Comparison of ENCODE assay signal across 33 cellular contexts in genomic region chr1:228513244-228513900, GRCh38. TPM values are rescaled to one million over a fixed set of nuclear protein-coding genes. Genes with fewer than 3 reads are reported as not detected.
DNase-seq lines count a peak whose midpoint lies in the region; ATAC-seq, FAIRE-seq and TF ChIP-seq lines count a peak whose summit lies in the region.
"Had no signal": no experiment of that assay in that cellular context is flagged by ENCODE, and none has a peak within 500 bp of the region (broad histone marks: within the 10 kb centered on the region; RNA-seq: fewer than 3 reads in every experiment).

No MANE protein-coding gene starts in this region.

- H2AK9ac ChIP-seq in IMR-90 (replicated peaks; ENCODE audit: low read depth, low read length, poor library complexity): no peak overlapping the region

- H3K14ac ChIP-seq in IMR-90 (replicated peaks; ENCODE audit: low read depth, low read length): no peak overlapping the region

- H3K9me3 Mint-ChIP-seq in CD4-positive, alpha-beta memory T cell: no peaks in the 10 kb centered on the region
- no peaks in the 10 kb centered on the region for H3K9me3 Mint-ChIP-seq in natural killer cell
- H3K9me3 Mint-ChIP-seq: activated T-cell treated with anti-CD3 and anti-CD28 coated beads, Interleukin-2, amount 50 U/mL, for 24 hours; memory B cell; stimulated activated naive CD8-positive, alpha-beta T cell treated with anti-CD3 and anti-CD28 coated beads, Interleukin-15, amount 100 ng/mL, for 72 hours; T-helper 1 cell treated with Interleukin-12 subunit alpha and Interleukin-12 subunit beta and Interleukin-4 antibody, amounts not matched to agents 30 μg/mL and 1 μg/mL, for 36 hours had no signal

- dilution Hi-C loops in IMR-90 (cut with HindIII; ENCODE audit: low sequenced_read_pairs, unreplicated experiment): no loop called here

- no peaks in the 10 kb centered on the region for H4K20me1 ChIP-seq in IMR-90 (ENCODE audit: insufficient read depth, low read length)
- H4K20me1 ChIP-seq in K562 (replicated peaks; ENCODE audit: control insufficient read depth, insufficient read depth, low read length): no peaks in the 10 kb centered on the region

- H3K4me2 ChIP-seq in IMR-90 (ENCODE audit: low read depth, low read length) (no peak overlapping the region), K562 (ENCODE audit: insufficient read depth, low read length) (peak overlapping the region; percentile 71)
- H3K4me2 ChIP-seq: KMS-11, PC-9, SK-N-SH had no signal

- FAIRE-seq in K562 (lab: Jason Lieb, UNC): peak; percentile 96
- FAIRE-seq: TTC549 had no signal

- no peak overlapping the region for H3K4ac ChIP-seq in IMR-90 (ENCODE audit: low read depth, low read length)

- TF ChIP-seq RAD21 in IMR-90 (IDR thresholded peaks at IDR 0.05; ENCODE audit: low read length) (no peak), K562 (CRISPR knock-in tag; conservative IDR thresholded peaks at IDR 0.05 in 1 of 2, IDR thresholded peaks at IDR 0.05 in 1 of 2) (peak in 1 of 2 experiments; percentile 46; a peak in 3 of 4 replicates)

- no peak overlapping the region for H4K8ac ChIP-seq in IMR-90 (ENCODE audit: low read depth in 2 of 2, low read length in 2 of 2)

- peaks cover 12 to 14% of the 10 kb centered on the region in 2 donors for H3K27me3 Mint-ChIP-seq in CD4-positive, alpha-beta memory T cell
- H3K27me3 Mint-ChIP-seq in natural killer cell (ENCODE audit: low read depth in 2 of 2): peaks cover 15 to 33% of the 10 kb centered on the region in 2 donors
- H3K27me3 Mint-ChIP-seq: activated T-cell treated with anti-CD3 and anti-CD28 coated beads, Interleukin-2, amount 50 U/mL, for 24 hours had no signal

- in situ Hi-C loops in IMR-90 (cut with MboI; ENCODE audit: low sequenced_read_pairs): no loop called here
- in situ Hi-C loops in K562 (cut with MboI): loop anchor here (5.0 to 10.0 kb wide), 3 partner anchors 51 to 289 kb away; no protein-coding TSS in a partner anchor

- BruUV-seq in IMR-90 (replicated peaks; lab: Mats Ljungman, UMichigan): no TSS peak
- BruUV-seq in K562 (replicated peaks; lab: Mats Ljungman, UMichigan): no TSS peak

- H3K36me3 Mint-ChIP-seq in CD4-positive, alpha-beta memory T cell: no peaks in the 10 kb centered on the region
- no peaks in the 10 kb centered on the region for H3K36me3 Mint-ChIP-seq in natural killer cell
- H3K36me3 Mint-ChIP-seq: activated naive CD8-positive, alpha-beta T cell treated with anti-CD3 and anti-CD28 coated beads, Interleukin-2, amount 10 ng/mL, durations not matched to agents 7 days and 5 days had no signal

- H3K27me3 ChIP-seq in CD4-positive, alpha-beta memory T cell (ENCODE audit: insufficient read depth, low read length): no peaks in the 10 kb centered on the region
- peaks cover 46% of the 10 kb centered on the region for H3K27me3 ChIP-seq in IMR-90 (ENCODE audit: control insufficient read depth, insufficient read depth, low read length)
- H3K27me3 ChIP-seq in K562 (ENCODE audit: control insufficient read depth in 2 of 2, insufficient read depth in 2 of 2, low read length in 2 of 2): no peaks in the 10 kb centered on the region
- H3K27me3 ChIP-seq in psoas muscle (ENCODE audit: insufficient read depth in 3 of 3, low read length in 2 of 3): no peaks in the 10 kb centered on the region
- H3K27me3 ChIP-seq: ascending aorta, uterus had no signal

- H2BK20ac ChIP-seq in IMR-90 (ENCODE audit: low read depth, low read length): no peak overlapping the region

- H4K91ac ChIP-seq in IMR-90 (ENCODE audit: insufficient read depth, low read depth, low read length): no peak overlapping the region

- no peak for TF ChIP-seq CTCF in IMR-90 (conservative IDR thresholded peaks at IDR 0.05; ENCODE audit: low read depth, low read length)
- peak in 1 of 3 experiments; percentile 0; a peak in 1 of 6 replicates for TF ChIP-seq CTCF in K562 (IDR thresholded peaks at IDR 0.05 in 2 of 3, conservative IDR thresholded peaks at IDR 0.05 in 1 of 3; ENCODE audit: insufficient read depth in 2 of 3, low read depth in 1 of 3, low read length in 3 of 3)
- no peak for TF ChIP-seq CTCF in psoas muscle (IDR thresholded peaks at IDR 0.05)
- no peak for TF ChIP-seq CTCF in natural killer cell (IDR thresholded peaks at IDR 0.05)

- POLR2A ChIA-PET in CD4-positive, alpha-beta memory T cell (lab: Charles Lee; ENCODE audit: partially characterized antibody): no interaction called here
- POLR2A ChIA-PET in IMR-90 (lab: Charles Lee; ENCODE audit: unreplicated experiment) (no interaction called here), K562 (lab: Yijun Ruan, JAX) (interaction anchor here (0.6 to 4.9 kb wide), 9 partner anchors 9 to 110 kb away, joined by 3 to 52 read pairs (median 3); a partner anchor contains a TSS)

- no peak overlapping the region for H3K18ac ChIP-seq in IMR-90 (ENCODE audit: low read depth, low read length)

- intact Hi-C loops in CD4-positive, alpha-beta memory T cell (cut with micrococcal nuclease): no loop called here
- intact Hi-C loops in IMR-90 (cut with micrococcal nuclease): no loop called here
- intact Hi-C loops in K562 (cut with micrococcal nuclease): loop anchor here (1.0 kb wide), 2 partner anchors 41 to 56 kb away; a partner anchor contains a TSS
- intact Hi-C loops in psoas muscle (cut with DNase I): no loop called here
- intact Hi-C loops in natural killer cell (cut with micrococcal nuclease): no loop called here

- no peak for TF ChIP-seq POLR2A in IMR-90 (IDR thresholded peaks at IDR 0.05; ENCODE audit: low read depth, low read length)
- no peak for TF ChIP-seq POLR2A in K562 (conservative IDR thresholded peaks at IDR 0.05)

- no peak overlapping the region for H4K5ac ChIP-seq in IMR-90 (ENCODE audit: low read depth, low read length)

- no peak overlapping the region for H3K56ac ChIP-seq in IMR-90 (ENCODE audit: extremely low read depth, insufficient read depth, low read length)

- no peak for ATAC-seq in IMR-90 (ENCODE audit: low read depth)
- peak; percentile 91 for ATAC-seq in K562
- peak; percentile 30 to 84 (median 58) for ATAC-seq in psoas muscle
- no peak for ATAC-seq in natural killer cell
- ATAC-seq: right cardiac atrium had no signal

- H3K4me3 Mint-ChIP-seq in CD4-positive, alpha-beta memory T cell: peak overlapping the region in 1 of 8 donors; percentile 24
- H3K4me3 Mint-ChIP-seq in natural killer cell: no peak overlapping the region
- H3K4me3 Mint-ChIP-seq: activated T-cell treated with anti-CD3 and anti-CD28 coated beads, Interleukin-2, amount 50 U/mL, for 24 hours; B cell; memory B cell; stimulated activated naive CD8-positive, alpha-beta T cell treated with anti-CD3 and anti-CD28 coated beads, Interleukin-15, amount 100 ng/mL, for 72 hours; T-helper 1 cell treated with Interleukin-12 subunit alpha and Interleukin-12 subunit beta and Interleukin-4 antibody, amounts not matched to agents 30 μg/mL and 1 μg/mL, for 36 hours had no signal

- H3K4me3 ChIP-seq in CD4-positive, alpha-beta memory T cell (ENCODE audit: low read length in 2 of 2): no peak overlapping the region
- no peak overlapping the region for H3K4me3 ChIP-seq in IMR-90 (ENCODE audit: insufficient read depth, low read depth, low read length)
- no peak overlapping the region for H3K4me3 ChIP-seq in K562
- no peak overlapping the region for H3K4me3 ChIP-seq in psoas muscle
- H3K4me3 ChIP-seq: ascending aorta, cardiac muscle cell, colonic mucosa, PC-9, thoracic aorta, uterus had no signal

- no peaks in the 10 kb centered on the region for H3K36me3 ChIP-seq in CD4-positive, alpha-beta memory T cell (ENCODE audit: insufficient read depth, low read length)
- no peaks in the 10 kb centered on the region for H3K36me3 ChIP-seq in IMR-90 (ENCODE audit: control insufficient read depth, insufficient read depth, low read length)
- no peaks in the 10 kb centered on the region for H3K36me3 ChIP-seq in K562 (ENCODE audit: control insufficient read depth, insufficient read depth, low read length)
- no peaks in the 10 kb centered on the region for H3K36me3 ChIP-seq in psoas muscle (ENCODE audit: insufficient read depth in 1 of 2, low read depth in 1 of 2)
- H3K36me3 ChIP-seq: ascending aorta, cardiac muscle cell, colonic mucosa, thoracic aorta, uterus had no signal

- H3K9me3 ChIP-seq in CD4-positive, alpha-beta memory T cell (ENCODE audit: control insufficient read depth in 1 of 2, low read length in 2 of 2): no peaks in the 10 kb centered on the region
- H3K9me3 ChIP-seq in IMR-90 (ENCODE audit: control insufficient read depth, insufficient read depth, low read length) (peaks cover under 1% of the 10 kb centered on the region; the same call in 1 of the 2 replicates), K562 (replicated peaks; ENCODE audit: control insufficient read depth, insufficient read depth, low read depth, low read length) (peaks cover 8% of the 10 kb centered on the region), psoas muscle (no peaks in the 10 kb centered on the region)
- H3K9me3 ChIP-seq: ascending aorta, colonic mucosa, SK-N-SH, thoracic aorta, uterus had no signal

- no peak overlapping the region for H2AK5ac ChIP-seq in IMR-90 (ENCODE audit: low read depth, low read length)

- peak overlapping the region in 5 of 7 donors; percentile 24 to 93 (median 68) for H3K27ac Mint-ChIP-seq in CD4-positive, alpha-beta memory T cell
- H3K27ac Mint-ChIP-seq in natural killer cell: no peak overlapping the region
- H3K27ac Mint-ChIP-seq: activated T-cell treated with anti-CD3 and anti-CD28 coated beads, Interleukin-2, amount 50 U/mL, for 24 hours; B cell; memory B cell; stimulated activated naive CD8-positive, alpha-beta T cell treated with anti-CD3 and anti-CD28 coated beads, Interleukin-15, amount 100 ng/mL, for 72 hours had no signal

- H2BK5ac ChIP-seq in IMR-90 (ENCODE audit: low read depth, low read length, poor library complexity, severe bottlenecking): no peak overlapping the region

- H3K4me1 ChIP-seq in CD4-positive, alpha-beta memory T cell (ENCODE audit: insufficient read depth, low read length): peaks cover 14% of the 10 kb centered on the region
- H3K4me1 ChIP-seq in IMR-90 (ENCODE audit: control insufficient read depth, insufficient read depth, low read length) (no peaks in the 10 kb centered on the region), K562 (replicated peaks in 1 of 2; ENCODE audit: control insufficient read depth in 2 of 2, insufficient read depth in 2 of 2, low read length in 2 of 2) (peaks cover 47 to 49% of the 10 kb centered on the region in 2 experiments), psoas muscle (peaks cover 6% of the 10 kb centered on the region)
- H3K4me1 ChIP-seq: ascending aorta, colonic mucosa, uterus had no signal

- no peak overlapping the region for H3K27ac ChIP-seq in CD4-positive, alpha-beta memory T cell (ENCODE audit: low read depth, low read length)
- no peak overlapping the region for H3K27ac ChIP-seq in IMR-90 (ENCODE audit: insufficient read depth, low read length)
- H3K27ac ChIP-seq in K562 (ENCODE audit: extremely low read depth, low read depth, low read length): peak overlapping the region; percentile 69
- no peak overlapping the region for H3K27ac ChIP-seq in psoas muscle
- H3K27ac ChIP-seq: ascending aorta, cardiac muscle cell, colonic mucosa, epithelial cell of prostate, KMS-11, PC-9, thoracic aorta, uterus had no signal

- CTCF ChIA-PET in CD4-positive, alpha-beta memory T cell (lab: Charles Lee; ENCODE audit: partially characterized antibody): interaction anchor here (2.5 to 3.5 kb wide), 2 partner anchors 13 to 383 kb away, joined by 13 to 14 read pairs; no protein-coding TSS in a partner anchor
- CTCF ChIA-PET in IMR-90 (lab: Yijun Ruan, JAX) (no interaction called here), K562 (lab: Yijun Ruan, JAX; ENCODE audit: low intra/inter-chr PET ratio) (interaction anchor here (0.7 to 0.9 kb wide), 3 partner anchors 13 to 299 kb away, joined by 3 to 4 read pairs (median 3); no protein-coding TSS in a partner anchor)

- peak; percentile 99 for TF ChIP-seq EP300 in K562 (IDR thresholded peaks at IDR 0.05; ENCODE audit: low read length)

- no peak for DNase-seq in CD4-positive, alpha-beta memory T cell
- no peak for DNase-seq in IMR-90
- DNase-seq in K562 (ENCODE audit: extremely low read depth in 1 of 4, low spot score in 3 of 4): peak; percentile 88 to 99 (median 93)
- no peak for DNase-seq in psoas muscle
- DNase-seq in natural killer cell: no peak
- no peak for DNase-seq in NCI-H1436 treated with DMSO at 0.1 percent for 48 hours (lab: John Stamatoyannopoulos, UW)
- no peak for DNase-seq in NOMO-1 treated with DMSO at 0.1 percent for 48 hours (lab: John Stamatoyannopoulos, UW; ENCODE audit: unreplicated experiment)
- DNase-seq: ACHN; activated CD4-positive, alpha-beta T cell treated with anti-CD3 and anti-CD28 coated beads for 1 hour; activated gamma-delta T cell treated with Interleukin-2 at 50 U/mL for 16 hours; activated naive CD8-positive, alpha-beta T cell treated with anti-CD3 and anti-CD28 coated beads, Interleukin-2, amount 10 ng/mL, durations not matched to agents 7 days and 5 days; colonic mucosa; COR-L47; effector memory CD4-positive, alpha-beta T cell; GOT3; MM.1S; NCI-H2029; NCI-H524 treated with DMSO at 0.1 percent for 48 hours; PC-9; SK-N-SH; stimulated activated naive CD8-positive, alpha-beta T cell treated with anti-CD3 and anti-CD28 coated beads, Interleukin-15, amount 100 ng/mL, for 72 hours; uterus had no signal

- peaks cover 7 to 21% (median 13%) of the 10 kb centered on the region in 4 donors for H3K4me1 Mint-ChIP-seq in CD4-positive, alpha-beta memory T cell
- H3K4me1 Mint-ChIP-seq in natural killer cell: no peaks in the 10 kb centered on the region
- H3K4me1 Mint-ChIP-seq: B cell, memory B cell had no signal

- no peaks in the 10 kb centered on the region for H3K79me2 ChIP-seq in K562 (ENCODE audit: control insufficient read depth, insufficient read depth, low read length)

- H3K9me1 ChIP-seq in IMR-90 (ENCODE audit: insufficient read depth, low read length): no peaks in the 10 kb centered on the region
- H3K9me1 ChIP-seq in K562 (ENCODE audit: control insufficient read depth, insufficient read depth, low read length): no peaks in the 10 kb centered on the region

- H2AFZ ChIP-seq in IMR-90 (replicated peaks; ENCODE audit: low read length, poor library complexity) (no peak overlapping the region), K562 (ENCODE audit: low read depth, low read length) (peak overlapping the region; percentile 67)
- H2AFZ ChIP-seq: PC-9 had no signal

- no peak overlapping the region for H3K9ac ChIP-seq in IMR-90 (ENCODE audit: low read depth, low read length)
- peak overlapping the region; percentile 5 to 61; a peak in 3 of 4 replicates for H3K9ac ChIP-seq in K562 (ENCODE audit: insufficient read depth in 1 of 2, low read depth in 2 of 2, low read length in 2 of 2)
- H3K9ac ChIP-seq: KMS-11, SK-N-SH had no signal

- no peak overlapping the region for H3K23ac ChIP-seq in IMR-90 (ENCODE audit: low read depth, low read length)

- H3K79me1 ChIP-seq in IMR-90 (ENCODE audit: low read depth in 1 of 2, low read length in 2 of 2): no peaks in the 10 kb centered on the region

- no peak overlapping the region for H2BK120ac ChIP-seq in IMR-90 (ENCODE audit: low read depth, low read length)

- no peak overlapping the region for H2BK15ac ChIP-seq in IMR-90 (ENCODE audit: low read depth, low read length)

- 33% methylated on average over 1 of the region's 13 CpGs; no CpG with 5 or more reads in 1 of the 2 experiments for WGBS in IMR-90 (ENCODE audit: extremely low coverage in 2 of 2, insufficient read length in 1 of 2), 2 experiments
- under 1% methylated on average over 13 of the region's 13 CpGs for WGBS in K562 (ENCODE audit: insufficient coverage, low coverage, missing lambda C conversion rate)
- 29 to 38% (median 36%) methylated on average over 13 of the region's 13 CpGs for WGBS in psoas muscle, 3 donors

RNA-seq across cellular contexts. Expression of gene RNF187, which starts 26.2 kb away (rescaled TPM):
- total RNA-seq in CD4-positive, alpha-beta memory T cell: 10 to 100 TPM; 67.4 to 73.4 TPM
- 10 to 100 TPM; 15.3 to 46.4 TPM for polyA plus RNA-seq in CD4-positive, alpha-beta memory T cell
- total RNA-seq in IMR-90 (2012; rRNA removed) (13.6 and 14.0 TPM in 2 replicates), K562 (2014; rRNA removed) (44.1 and 53.7 TPM in 2 replicates), K562 (2014; rRNA removed; fragmentation: Illumina TruSeq; extraction: Trizol) (32.0 and 40.3 TPM in 2 replicates), K562 (2015; rRNA removed; fragmentation: Illumina TruSeq; extraction: Trizol) (36.8 and 38.1 TPM in 2 replicates), K562 (2021) (114 and 119 TPM in 2 replicates), psoas muscle (100 to 1,000 TPM in 3 of 4 donors, 10 to 100 TPM in 1; 85.2 to 167 (median 122) TPM), natural killer cell (100 to 1,000 TPM in 1 of 3 donors, 10 to 100 TPM in 2; 68.6 to 102 (median 77.3) TPM)
- polyA plus RNA-seq in IMR-90 (2012; rRNA removed) (55.4 and 60.2 TPM in 2 replicates), K562 (2011; rRNA removed) (45.6 and 52.7 TPM in 2 replicates), K562 (2014; fragmentation: Illumina TruSeq; extraction: Trizol) (53.9 and 60.8 TPM in 2 replicates), K562 (2014; fragmentation: Nextera tagmentation; extraction: Ambion mirVana) (1 to 10 TPM; 2.3 to 3.2 TPM), K562 (2014; rRNA removed) (41.9 and 42.2 TPM in 2 replicates), psoas muscle (10 to 100 TPM; 34.8 to 79.1 (median 76.0) TPM)
- 66.0 and 74.1 TPM in 2 replicates for polyA plus RNA-seq in IMR-90 (2012; cell fraction: cytosol; rRNA removed)
- polyA plus RNA-seq in IMR-90 (2012; cell fraction: nucleus; rRNA removed; ENCODE audit: low replicate concordance): 23.7 and 33.7 TPM in 2 replicates
- total RNA-seq in K562 (2011; cell fraction: chromatin; rRNA removed; ENCODE audit: low replicate concordance): 15.0 and 31.2 TPM in 2 replicates
- total RNA-seq in K562 (2011; cell fraction: nucleolus; rRNA removed): 24.3 and 25.7 TPM in 2 replicates
- total RNA-seq in K562 (2011; cell fraction: nucleoplasm; rRNA removed): 24.3 and 28.9 TPM in 2 replicates
- 69.5 and 81.8 TPM in 2 replicates for polyA plus RNA-seq in K562 (2011; cell fraction: cytosol; rRNA removed)
- 23.0 and 28.0 TPM in 2 replicates for polyA plus RNA-seq in K562 (2011; cell fraction: nucleus; rRNA removed)
- polyA plus RNA-seq in K562 (2012): 80.6 and 187 TPM in 2 replicates
- 42.6 and 50.7 TPM in 2 replicates for polyA minus RNA-seq in K562 (2011; rRNA and poly(A)+ RNA removed)
- polyA minus RNA-seq in K562 (2011; cell fraction: cytosol; rRNA and poly(A)+ RNA removed): 44.9 and 65.3 TPM in 2 replicates
- polyA minus RNA-seq in K562 (2011; cell fraction: nucleus; rRNA and poly(A)+ RNA removed): 7.5 and 16.1 TPM in 2 replicates

Comparison
In these comparisons a context has a peak if more than half of its experiments do, and no peak if none do; other contexts are left out.
1. DNase-seq: peak in K562 (4 of 4); none in CD4-positive, alpha-beta memory T cell (0 of 5), IMR-90 (single experiment), psoas muscle (0 of 2), natural killer cell (single experiment), NCI-H1436 treated with DMSO at 0.1 percent for 48 hours (single experiment) and NOMO-1 treated with DMSO at 0.1 percent for 48 hours (single experiment).
2. H3K27ac Mint-ChIP-seq: peak in CD4-positive, alpha-beta memory T cell (5 of 7); none in natural killer cell (0 of 2).
3. ATAC-seq: peak in K562 (single experiment) and psoas muscle (4 of 4); none in IMR-90 (single experiment) and natural killer cell (0 of 3).